25 cellular contexts compared by ENCODE assay signal in genomic region chr1:231385118-231385748, GRCh38. TPM values are rescaled to one million over a fixed set of nuclear protein-coding genes. Genes with fewer than 3 reads are reported as not detected.
DNase-seq lines count a peak whose midpoint lies in the region; ATAC-seq, FAIRE-seq and TF ChIP-seq lines count a peak whose summit lies in the region.
"Had no signal": no experiment of that assay in that cellular context is flagged by ENCODE, and none has a peak within 500 bp of the region (broad histone marks: within the 10 kb centered on the region; RNA-seq: fewer than 3 reads in every experiment).

No MANE protein-coding gene starts in this region.

- H3K4me2 ChIP-seq in HCT116 (ENCODE audit: low read length) (0 out of 2 replicates have a peak overlapping the region, but pooled peaks have one; percentile 6), keratinocyte (ENCODE audit: control insufficient read depth, extremely low read depth, insufficient read depth, low read depth, low read length) (peak overlapping the region; percentile 16)

- H3K27me3 ChIP-seq in HCT116 (ENCODE audit: insufficient read depth, low read length) = no peaks in the 10 kb centered on the region
- H3K27me3 ChIP-seq in RWPE2 (ENCODE audit: insufficient read depth, poor library complexity, severe bottlenecking) = no peaks in the 10 kb centered on the region
- H3K27me3 ChIP-seq in keratinocyte (ENCODE audit: control insufficient read depth, extremely low read depth, insufficient read depth, low read length) = no peaks in the 10 kb centered on the region
- H3K27me3 ChIP-seq in psoas muscle (ENCODE audit: insufficient read depth in 3 of 3, low read length in 2 of 3) = no peaks in the 10 kb centered on the region
- no peaks in the 10 kb centered on the region for H3K27me3 ChIP-seq in colonic mucosa
- H3K27me3 ChIP-seq: gastroesophageal sphincter, stomach, transverse colon had no signal

- CTCF ChIA-PET in HCT116 (lab: Charles Lee) = no interaction called here

- no peak overlapping the region for H2AFZ ChIP-seq in HCT116 (ENCODE audit: low read depth, low read length, poor library complexity, severe bottlenecking)
- H2AFZ ChIP-seq in keratinocyte (ENCODE audit: control insufficient read depth, low read length) = no peak overlapping the region
- H2AFZ ChIP-seq: parathyroid adenoma had no signal

- RAD21 ChIA-PET in HCT116 (lab: Charles Lee; ENCODE audit: low non-redundant PET in 1 of 2, low total read pairs in 2 of 2, uncharacterized antibody in 2 of 2, unreplicated experiment in 2 of 2) = no interaction called here

- TF ChIP-seq CTCF in HCT116 (IDR thresholded peaks at IDR 0.05 in 2 of 3, conservative IDR thresholded peaks at IDR 0.05 in 1 of 3; ENCODE audit: borderline replicate concordance in 1 of 3, insufficient read depth in 1 of 3, low read depth in 2 of 3, low read length in 2 of 3) (no peak), RWPE2 (IDR thresholded peaks at IDR 0.05; ENCODE audit: poor library complexity, severe bottlenecking) (no peak), keratinocyte (optimal IDR thresholded peaks at IDR 0.05 in 1 of 3, IDR thresholded peaks at IDR 0.05 in 1 of 3, conservative IDR thresholded peaks at IDR 0.05 in 1 of 3; ENCODE audit: extremely low read depth in 1 of 3, insufficient read depth in 2 of 3, low read length in 3 of 3) (no peak), psoas muscle (IDR thresholded peaks at IDR 0.05) (no peak), colonic mucosa (IDR thresholded peaks at IDR 0.05) (no peak)

- H3K9me1 ChIP-seq in keratinocyte (ENCODE audit: control insufficient read depth, extremely low read depth, insufficient read depth, low read length) = peaks cover 2% of the 10 kb centered on the region

- H3K4me1 ChIP-seq in HCT116 (ENCODE audit: control insufficient read depth in 1 of 2, insufficient read depth in 2 of 2, low read length in 2 of 2) (peaks cover 23 to 43% of the 10 kb centered on the region in 2 experiments), RWPE2 (ENCODE audit: insufficient read depth, poor library complexity, severe bottlenecking) (peaks cover 46% of the 10 kb centered on the region), keratinocyte (ENCODE audit: control insufficient read depth, extremely low read depth, insufficient read depth, low read length) (peaks cover 53% of the 10 kb centered on the region), psoas muscle (peaks cover 62% of the 10 kb centered on the region), colonic mucosa (no peaks in the 10 kb centered on the region)
- H3K4me1 ChIP-seq: parathyroid adenoma had no signal

- H3K9me2 ChIP-seq in HCT116 (ENCODE audit: insufficient read depth) = no peaks in the 10 kb centered on the region

- H3K36me3 ChIP-seq in HCT116 (ENCODE audit: control insufficient read depth in 1 of 2, insufficient read depth in 2 of 2, low read length in 2 of 2) (no peaks in the 10 kb centered on the region), RWPE2 (ENCODE audit: low read depth) (no peaks in the 10 kb centered on the region), keratinocyte (ENCODE audit: control insufficient read depth in 2 of 2, extremely low read depth in 1 of 2, insufficient read depth in 2 of 2, low read length in 2 of 2) (peaks cover 0 to 5% of the 10 kb centered on the region in 2 experiments), psoas muscle (ENCODE audit: insufficient read depth in 1 of 2, low read depth in 1 of 2) (no peaks in the 10 kb centered on the region), colonic mucosa (no peaks in the 10 kb centered on the region)
- H3K36me3 ChIP-seq: gastroesophageal sphincter, stomach, transverse colon had no signal

- POLR2A ChIA-PET in HCT116 (lab: Charles Lee) = no interaction called here

- no peak for TF ChIP-seq POLR2A in HCT116 (IDR thresholded peaks at IDR 0.05; ENCODE audit: borderline replicate concordance, extremely low read depth, insufficient read depth, insufficient read length)

- no TSS peak for BruUV-seq in HCT116 (replicated peaks; lab: Mats Ljungman, UMichigan)

- dilution Hi-C loops in keratinocyte (cut with MboI; ENCODE audit: extremely low pct_ligation_motif_present, low sequenced_read_pairs) = no loop called here

- no peak for TF ChIP-seq RAD21 in HCT116 (IDR thresholded peaks at IDR 0.05; ENCODE audit: low read depth)

- H3K27ac ChIP-seq in HCT116 (ENCODE audit: low read depth, low read length) = no peak overlapping the region
- peak overlapping the region; percentile 46 for H3K27ac ChIP-seq in RWPE2 (ENCODE audit: poor library complexity, severe bottlenecking)
- H3K27ac ChIP-seq in keratinocyte (ENCODE audit: control insufficient read depth, insufficient read depth, low read length) = no peak overlapping the region
- peak overlapping the region; percentile 74 for H3K27ac ChIP-seq in psoas muscle
- H3K27ac ChIP-seq in colonic mucosa = no peak overlapping the region
- H3K27ac ChIP-seq: gastroesophageal sphincter, parathyroid adenoma, transverse colon had no signal

- WGBS in psoas muscle, 3 donors = 67 to 78% (median 69%) methylated on average over 3 of the region's 3 CpGs

- intact Hi-C loops in HCT116 (cut with micrococcal nuclease) (no loop called here), psoas muscle (cut with DNase I) (no loop called here), colonic mucosa (cut with DNase I) (no loop called here)

- peak; percentile 89 for FAIRE-seq in keratinocyte (lab: Jason Lieb, UNC)
- FAIRE-seq: TTC549 had no signal

- peaks cover 98% of the 10 kb centered on the region for H3K79me2 ChIP-seq in HCT116 (ENCODE audit: insufficient read depth, low read length)
- H3K79me2 ChIP-seq in keratinocyte (ENCODE audit: control insufficient read depth, insufficient read depth, low read length) = peaks cover 60% of the 10 kb centered on the region

- H3K4me3 ChIP-seq in HCT116 (replicated peaks in 1 of 2; ENCODE audit: low read depth in 1 of 2, low read length in 2 of 2) = no peak overlapping the region
- no peak overlapping the region for H3K4me3 ChIP-seq in RWPE2 (ENCODE audit: severe bottlenecking)
- H3K4me3 ChIP-seq in keratinocyte (ENCODE audit: control insufficient read depth in 2 of 3, extremely low read depth in 1 of 3, insufficient read depth in 2 of 3, low read depth in 1 of 3, low read length in 3 of 3) = no peak overlapping the region
- H3K4me3 ChIP-seq in psoas muscle = peak overlapping the region; percentile 42
- H3K4me3 ChIP-seq in colonic mucosa = no peak overlapping the region
- H3K4me3 ChIP-seq: gastroesophageal sphincter, stomach, transverse colon had no signal

- H3K9me3 ChIP-seq in HCT116 (ENCODE audit: control insufficient read depth in 1 of 2, insufficient read depth in 1 of 2, low read depth in 1 of 2, low read length in 2 of 2) (no peaks in the 10 kb centered on the region), RWPE2 (ENCODE audit: severe bottlenecking) (no peaks in the 10 kb centered on the region), keratinocyte (ENCODE audit: control insufficient read depth, low read depth, low read length) (no peaks in the 10 kb centered on the region), psoas muscle (no peaks in the 10 kb centered on the region), colonic mucosa (no peaks in the 10 kb centered on the region)
- H3K9me3 ChIP-seq: gastroesophageal sphincter, stomach, transverse colon had no signal

- H4K20me1 ChIP-seq in HCT116 (ENCODE audit: insufficient read depth) (peaks cover 36% of the 10 kb centered on the region), keratinocyte (ENCODE audit: control insufficient read depth, extremely low read depth, insufficient read depth, low read length) (no peaks in the 10 kb centered on the region)

- H3K9ac ChIP-seq in HCT116 (ENCODE audit: low read length) (no peak overlapping the region), keratinocyte (ENCODE audit: control insufficient read depth, extremely low read depth, insufficient read depth, low read length) (no peak overlapping the region), colonic mucosa (ENCODE audit: low read depth in 2 of 2, low read length in 2 of 2) (no peak overlapping the region)
- H3K9ac ChIP-seq: parathyroid adenoma had no signal

- ATAC-seq in HCT116 (0 out of 2 replicates have a peak, but pooled peaks have one; percentile 27), RWPE2 (ENCODE audit: low read depth) (peak; percentile 62), psoas muscle (peak in 2 of 4 donors; percentile 18 to 22), HG02759 (IDR thresholded peaks at IDR 0.05; ENCODE audit: unreplicated experiment) (no peak)
- ATAC-seq: activated T-cell treated with anti-CD3 and anti-CD28 coated beads, Interleukin-2, amount 50 U/mL, for 4 hours; gastroesophageal sphincter; natural killer cell; sciatic nerve had no signal

- DNase-seq in HCT116 (ENCODE audit: low read depth, low spot score) = no peak
- no peak for DNase-seq in RWPE2 (ENCODE audit: low spot score)
- DNase-seq in keratinocyte (ENCODE audit: low read depth, low spot score) = no peak
- no peak for DNase-seq in psoas muscle
- DNase-seq in colonic mucosa = no peak
- no peak for DNase-seq in dermis blood vessel endothelial cell
- DNase-seq in NCI-H1930 (lab: John Stamatoyannopoulos, UW) = no peak
- DNase-seq: activated naive CD4-positive, alpha-beta T cell treated with Interleukin-2 at 50 U/mL for 16 hours; activated T-cell treated with anti-CD3 and anti-CD28 coated beads, Interleukin-2, amount 50 U/mL, for 4 hours; AML-193; amygdala; CD8-positive, alpha-beta memory T cell; DMS79; kidney glomerular epithelial cell; natural killer cell; NCI-H1105 treated with DMSO at 0.1 percent for 48 hours; NCI-H2107; stimulated activated CD4-positive, alpha-beta T cell treated with anti-CD3 and anti-CD28 coated beads, Interleukin-15, amount 100 ng/mL, for 24 hours; stomach; transverse colon had no signal

RNA-seq across cellular contexts. Expression of gene EGLN1, which starts 36.9 kb away (rescaled TPM):
- total RNA-seq in HCT116 (2021; ENCODE audit: unreplicated experiment) (27.1 TPM), psoas muscle (100 to 1,000 TPM; 158 to 532 (median 327) TPM), colonic mucosa (10 to 100 TPM; 36.6 to 79.1 TPM), dermis blood vessel endothelial cell (125 and 129 TPM in 2 replicates)
- polyA plus RNA-seq in HCT116 (2012) = 21.8 and 28.5 TPM in 2 replicates
- polyA plus RNA-seq in keratinocyte (15.5 to 34.1 TPM (median 17.6 TPM) in 3 replicates), psoas muscle (100 to 1,000 TPM in 2 of 3 donors, 10 to 100 TPM in 1; 52.4 to 596 (median 201) TPM)
- polyA plus RNA-seq in keratinocyte (2011; ENCODE audit: low read depth) = 12.7 TPM
- polyA plus RNA-seq in keratinocyte (2011; cell fraction: cytosol; rRNA removed) = 17.4 and 40.9 TPM in 2 replicates
- polyA plus RNA-seq in keratinocyte (2011; cell fraction: nucleus; rRNA removed) = 11.8 and 16.1 TPM in 2 replicates
- polyA plus RNA-seq in keratinocyte (2012; ENCODE audit: low replicate concordance) = 18.3 and 18.7 TPM in 2 replicates
- 2.9 to 44.8 TPM (median 15.0 TPM) in 3 replicates for polyA minus RNA-seq in keratinocyte
- polyA minus RNA-seq in keratinocyte (2011; cell fraction: cytosol; rRNA and poly(A)+ RNA removed) = 22.3 TPM
- polyA minus RNA-seq in keratinocyte (2011; cell fraction: nucleus; rRNA and poly(A)+ RNA removed) = 13.2 and 15.7 TPM in 2 replicates

RNA-seq across cellular contexts. Expression of gene SPRTN, which starts 47.1 kb away (rescaled TPM):
- total RNA-seq in HCT116 (2021; ENCODE audit: unreplicated experiment) (14.9 TPM), psoas muscle (1 to 10 TPM; 7.0 to 9.8 (median 9.2) TPM), colonic mucosa (10 to 100 TPM in 1 of 2 donors, 1 to 10 TPM in 1; 8.5 to 12.3 TPM), dermis blood vessel endothelial cell (22.1 and 22.3 TPM in 2 replicates)
- 6.3 and 6.4 TPM in 2 replicates for polyA plus RNA-seq in HCT116 (2012)
- polyA plus RNA-seq in keratinocyte (15.7 to 17.4 TPM (median 16.8 TPM) in 3 replicates), psoas muscle (10 to 100 TPM in 1 of 3 donors, 1 to 10 TPM in 2; 4.3 to 14.8 (median 6.2) TPM)
- 25.1 TPM for polyA plus RNA-seq in keratinocyte (2011; ENCODE audit: low read depth)
- polyA plus RNA-seq in keratinocyte (2011; cell fraction: cytosol; rRNA removed) = 9.7 and 14.1 TPM in 2 replicates
- 19.2 and 21.0 TPM in 2 replicates for polyA plus RNA-seq in keratinocyte (2011; cell fraction: nucleus; rRNA removed)
- polyA plus RNA-seq in keratinocyte (2012; ENCODE audit: low replicate concordance) = 6.5 and 15.9 TPM in 2 replicates
- 17.3 to 33.2 TPM (median 22.5 TPM) in 3 replicates for polyA minus RNA-seq in keratinocyte
- 24.4 TPM for polyA minus RNA-seq in keratinocyte (2011; cell fraction: cytosol; rRNA and poly(A)+ RNA removed)
- polyA minus RNA-seq in keratinocyte (2011; cell fraction: nucleus; rRNA and poly(A)+ RNA removed) = 18.4 and 26.7 TPM in 2 replicates

RNA-seq across cellular contexts. Expression of gene EXOC8, which starts 47.6 kb away (rescaled TPM):
- 12.7 TPM for total RNA-seq in HCT116 (2021; ENCODE audit: unreplicated experiment)
- 3.5 and 4.5 TPM in 2 replicates for polyA plus RNA-seq in HCT116 (2012)
- polyA plus RNA-seq in keratinocyte = 6.0 to 7.1 TPM (median 6.9 TPM) in 3 replicates
- polyA plus RNA-seq in keratinocyte (2011; ENCODE audit: low read depth) = 3.3 TPM
- polyA plus RNA-seq in keratinocyte (2011; cell fraction: cytosol; rRNA removed) = 2.4 and 3.7 TPM in 2 replicates
- polyA plus RNA-seq in keratinocyte (2011; cell fraction: nucleus; rRNA removed) = 9.3 and 11.2 TPM in 2 replicates
- 7.4 and 7.6 TPM in 2 replicates for polyA plus RNA-seq in keratinocyte (2012; ENCODE audit: low replicate concordance)
- 11.0 to 12.8 TPM (median 12.0 TPM) in 3 replicates for polyA minus RNA-seq in keratinocyte
- polyA minus RNA-seq in keratinocyte (2011; cell fraction: cytosol; rRNA and poly(A)+ RNA removed) = 9.8 TPM
- 11.7 and 17.5 TPM in 2 replicates for polyA minus RNA-seq in keratinocyte (2011; cell fraction: nucleus; rRNA and poly(A)+ RNA removed)
- total RNA-seq in psoas muscle = 10 to 100 TPM; 13.7 to 39.9 (median 23.5) TPM
- polyA plus RNA-seq in psoas muscle = 10 to 100 TPM in 2 of 3 donors, 1 to 10 TPM in 1; 5.2 to 25.4 (median 12.6) TPM
- total RNA-seq in colonic mucosa = 10 to 100 TPM; 13.2 to 14.9 TPM
- 25.4 and 25.6 TPM in 2 replicates for total RNA-seq in dermis blood vessel endothelial cell

Comparison
In these comparisons a context has a peak if more than half of its experiments do, and no peak if none do; other contexts are left out.
1. H3K27ac ChIP-seq: peak in RWPE2 (single experiment) and psoas muscle (single experiment); none in HCT116 (single experiment), keratinocyte (single experiment) and colonic mucosa (single experiment).